ENCODE assay signal across 38 cellular contexts in genomic region chr14:60630129-60630528, GRCh38. TPM values are rescaled to one million over a fixed set of nuclear protein-coding genes. Genes with fewer than 3 reads are reported as not detected.
"Had no signal": no experiment of that assay in that cellular context is flagged by ENCODE, and none has a peak within 500 bp of the region (broad histone marks: within the 10 kb centered on the region; RNA-seq: fewer than 3 reads in every experiment).

No MANE protein-coding gene starts in this region.

- H3K4me3 Mint-ChIP-seq: activated B cell treated with CpG ODN at 0.5 μM for 24 hours; activated CD4-positive, alpha-beta memory T cell treated with anti-CD3 and anti-CD28 coated beads for 36 hours; activated CD8-positive, alpha-beta memory T cell treated with anti-CD3 and anti-CD28 coated beads, Interleukin-2, amount 10 ng/mL, durations not matched to agents 7 days and 5 days; activated naive CD4-positive, alpha-beta T cell treated with anti-CD3 and anti-CD28 coated beads, Interleukin-2, amount 10 ng/mL, durations not matched to agents 7 days and 5 days; activated naive CD8-positive, alpha-beta T cell; activated naive CD8-positive, alpha-beta T cell treated with anti-CD3 and anti-CD28 coated beads, Interleukin-2, amount 50 U/mL, for 24 hours; brain; T-helper 1 cell treated with Interleukin-12 subunit alpha and Interleukin-12 subunit beta and Interleukin-4 antibody, amounts not matched to agents 30 μg/mL and 1 μg/mL, for 36 hours; T-helper 2 cell treated with Interferon-gamma antibody and Interleukin-4, amounts not matched to agents 5 μg/mL and 100 μg/mL, for 36 hours had no signal

- H3K36me3 Mint-ChIP-seq: activated CD4-positive, alpha-beta memory T cell treated with anti-CD3 and anti-CD28 coated beads for 36 hours; activated CD8-positive, alpha-beta memory T cell treated with anti-CD3 and anti-CD28 coated beads, Interleukin-2, amount 10 ng/mL, durations not matched to agents 7 days and 5 days; activated naive CD4-positive, alpha-beta T cell treated with anti-CD3 and anti-CD28 coated beads, Interleukin-2, amount 10 ng/mL, durations not matched to agents 7 days and 5 days; activated naive CD8-positive, alpha-beta T cell; brain had no signal

- DNase-seq: activated B cell treated with CpG ODN at 0.5 μM for 24 hours; activated CD4-positive, alpha-beta memory T cell treated with anti-CD3 and anti-CD28 coated beads for 36 hours; activated CD4-positive, alpha-beta T cell treated with anti-CD3 and anti-CD28 coated beads for 4 hours; activated CD4-positive, alpha-beta T cell treated with anti-CD3 and anti-CD28 coated beads, Interleukin-2, amount 50 U/mL, for 1 hour; activated CD4-positive, CD25-positive, alpha-beta regulatory T cell treated with anti-CD3 and anti-CD28 coated beads, Interleukin-2, amount 50 U/mL, for 72 hours; activated CD8-positive, alpha-beta memory T cell treated with anti-CD3 and anti-CD28 coated beads, Interleukin-2, amount 10 ng/mL, durations not matched to agents 7 days and 5 days; activated CD8-positive, alpha-beta memory T cell treated with anti-CD3 and anti-CD28 coated beads, Interleukin-2, amount 50 U/mL, for 48 hours; activated effector memory CD4-positive, alpha-beta T cell treated with Interleukin-2 at 50 U/mL for 16 hours; activated naive CD4-positive, alpha-beta T cell treated with anti-CD3 and anti-CD28 coated beads, Interleukin-2, amount 10 ng/mL, durations not matched to agents 7 days and 5 days; activated naive CD8-positive, alpha-beta T cell treated with anti-CD3 and anti-CD28 coated beads, Interleukin-2, amount 50 U/mL, for 24 hours; activated T-cell treated with anti-CD3 and anti-CD28 coated beads, Interleukin-2, amount 50 U/mL, for 48 hours; anterior cingulate cortex; caudate nucleus; cerebellar nuclear complex; Karpas-422; MM.1S; MV-4-11; NCI-H1092; NCI-H1436 treated with DMSO at 0.1 percent for 48 hours; NCI-H1694 treated with DMSO at 0.1 percent for 48 hours; NCI-H2029; NCI-H2171 treated with DMSO at 0.1 percent for 48 hours; NCI-H2227 treated with DMSO at 0.1 percent for 48 hours; NCI-H446; NCI-H510A treated with DMSO at 0.1 percent for 48 hours; NCI-H526 treated with DMSO at 0.1 percent for 48 hours; NCI-H774; NK-92 treated with Interleukin-12 subunit alpha and Interleukin-12 subunit beta, amount 100 ng/mL, for 24 hours; PC-3; Peyer's patch; RPMI8226; SHP77 treated with DMSO at 0.1 percent for 48 hours; SK-N-SH had no signal

- H3K4me3 ChIP-seq: Peyer's patch, SJSA1 had no signal

- H3K27ac Mint-ChIP-seq: activated B cell treated with CpG ODN at 0.5 μM for 24 hours; activated CD4-positive, alpha-beta memory T cell treated with anti-CD3 and anti-CD28 coated beads for 36 hours; activated CD8-positive, alpha-beta memory T cell treated with anti-CD3 and anti-CD28 coated beads, Interleukin-2, amount 10 ng/mL, durations not matched to agents 7 days and 5 days; activated naive CD4-positive, alpha-beta T cell treated with anti-CD3 and anti-CD28 coated beads, Interleukin-2, amount 10 ng/mL, durations not matched to agents 7 days and 5 days; activated naive CD8-positive, alpha-beta T cell; activated naive CD8-positive, alpha-beta T cell treated with anti-CD3 and anti-CD28 coated beads, Interleukin-2, amount 50 U/mL, for 24 hours; brain; T-helper 1 cell treated with Interleukin-12 subunit alpha and Interleukin-12 subunit beta and Interleukin-4 antibody, amounts not matched to agents 30 μg/mL and 1 μg/mL, for 36 hours; T-helper 2 cell treated with Interferon-gamma antibody and Interleukin-4, amounts not matched to agents 5 μg/mL and 100 μg/mL, for 36 hours had no signal

- H3K9me3 Mint-ChIP-seq: activated B cell treated with CpG ODN at 0.5 μM for 24 hours; activated CD4-positive, alpha-beta memory T cell treated with anti-CD3 and anti-CD28 coated beads for 36 hours; activated naive CD4-positive, alpha-beta T cell treated with anti-CD3 and anti-CD28 coated beads, Interleukin-2, amount 10 ng/mL, durations not matched to agents 7 days and 5 days; activated naive CD8-positive, alpha-beta T cell treated with anti-CD3 and anti-CD28 coated beads, Interleukin-2, amount 50 U/mL, for 24 hours; brain; T-helper 1 cell treated with Interleukin-12 subunit alpha and Interleukin-12 subunit beta and Interleukin-4 antibody, amounts not matched to agents 30 μg/mL and 1 μg/mL, for 36 hours; T-helper 2 cell treated with Interferon-gamma antibody and Interleukin-4, amounts not matched to agents 5 μg/mL and 100 μg/mL, for 36 hours had no signal

- ATAC-seq: activated CD8-positive, alpha-beta memory T cell treated with anti-CD3 and anti-CD28 coated beads, Interleukin-2, amount 10 ng/mL, durations not matched to agents 7 days and 5 days; activated naive CD8-positive, alpha-beta T cell treated with anti-CD3 and anti-CD28 coated beads, Interleukin-2, amount 50 U/mL, for 24 hours; PC-3 had no signal

RNA-seq across cellular contexts. Expression of gene SIX1, which starts 19.1 kb away (rescaled TPM):
- total RNA-seq: activated B cell treated with CpG ODN at 0.5 μM for 24 hours; activated CD4-positive, alpha-beta memory T cell treated with anti-CD3 and anti-CD28 coated beads for 36 hours; Peyer's patch had no signal
